Comparison of ENCODE assay signal across 10 cellular contexts in genomic region chr11:73288197-73288872, GRCh38. TPM values are rescaled to one million over a fixed set of nuclear protein-coding genes. Genes with fewer than 3 reads are reported as not detected.
DNase-seq lines count a peak whose midpoint lies in the region; ATAC-seq and TF ChIP-seq lines count a peak whose summit lies in the region.
"Had no signal": no experiment of that assay in that cellular context is flagged by ENCODE, and none has a peak within 500 bp of the region (broad histone marks: within the 10 kb centered on the region; RNA-seq: fewer than 3 reads in every experiment).

No MANE protein-coding gene starts in this region.

- no peak for TF ChIP-seq CTCF in heart right ventricle (IDR thresholded peaks at IDR 0.05)
- no peak for TF ChIP-seq CTCF in liver (IDR thresholded peaks at IDR 0.05; ENCODE audit: low read depth, low read length, missing input control)
- no peak for TF ChIP-seq CTCF in vagina (IDR thresholded peaks at IDR 0.05)

- H3K9me3 ChIP-seq in heart right ventricle (no peaks in the 10 kb centered on the region), liver (ENCODE audit: control insufficient read depth in 4 of 4, low read length in 3 of 4) (no peaks in the 10 kb centered on the region), vagina (no peaks in the 10 kb centered on the region)

- WGBS in heart right ventricle, 2 donors = 58 to 62% methylated on average over 5 of the region's 5 CpGs
- WGBS in liver = 66% methylated on average over 5 of the region's 5 CpGs

- TF ChIP-seq POLR2A in vagina (IDR thresholded peaks at IDR 0.05) = no peak

- H3K9ac ChIP-seq in liver (ENCODE audit: low read depth in 1 of 2, low read length in 2 of 2) = no peak overlapping the region

- DNase-seq in heart right ventricle (no peak), Right ventricle myocardium superior (no peak), SKM-1 treated with dmso at 0.1 percent for 144 hours (lab: John Stamatoyannopoulos, UW; ENCODE audit: unreplicated experiment) (peak; percentile 76), vagina (ENCODE audit: extremely low spot score in 2 of 2) (no peak), NCI-H128 (lab: John Stamatoyannopoulos, UW; ENCODE audit: unreplicated experiment) (no peak)
- no peak for DNase-seq in activated naive CD4-positive, alpha-beta T cell (lab: John Stamatoyannopoulos, UW)
- DNase-seq: activated CD4-positive, alpha-beta T cell treated with anti-CD3 and anti-CD28 coated beads, Interleukin-2, amount 50 U/mL, for 1 hour had no signal

- H3K27me3 ChIP-seq in heart right ventricle (no peaks in the 10 kb centered on the region), liver (ENCODE audit: control insufficient read depth in 4 of 4, insufficient read depth in 4 of 4, low read length in 3 of 4) (no peaks in the 10 kb centered on the region), vagina (no peaks in the 10 kb centered on the region)
- H3K27me3 ChIP-seq: cardiac muscle cell had no signal

- peak in 4 of 8 donors; percentile 8 to 35 (median 14) for ATAC-seq in heart right ventricle
- no peak for ATAC-seq in Right ventricle myocardium superior (ENCODE audit: poor library complexity)
- no peak for ATAC-seq in HG02763 (IDR thresholded peaks at IDR 0.05; ENCODE audit: unreplicated experiment)

- no peak overlapping the region for H3K4me3 ChIP-seq in heart right ventricle
- H3K4me3 ChIP-seq in liver (ENCODE audit: low read depth in 1 of 3, low read length in 3 of 3) = no peak overlapping the region
- no peak overlapping the region for H3K4me3 ChIP-seq in vagina
- H3K4me3 ChIP-seq: cardiac muscle cell had no signal

- no peak for TF ChIP-seq RAD21 in liver (IDR thresholded peaks at IDR 0.05)

- H3K36me3 ChIP-seq in heart right ventricle = no peaks in the 10 kb centered on the region
- H3K36me3 ChIP-seq in liver (ENCODE audit: control insufficient read depth in 4 of 4, insufficient read depth in 3 of 4, low read depth in 1 of 4, low read length in 3 of 4) = no peaks in the 10 kb centered on the region
- no peaks in the 10 kb centered on the region for H3K36me3 ChIP-seq in vagina
- H3K36me3 ChIP-seq: cardiac muscle cell had no signal

- intact Hi-C loops in heart right ventricle (cut with DNase I) = loop anchor here in 9 of 10 donors (2.0 to 10.0 kb wide), 10 partner anchors 46 to 564 kb away; no protein-coding TSS in a partner anchor
- intact Hi-C loops in Right ventricle myocardium superior (cut with DNase I) = loop anchor here (5.0 kb wide), 2 partner anchors 51 to 101 kb away; no protein-coding TSS in a partner anchor
- intact Hi-C loops in vagina (cut with DNase I) = loop anchor here (5.0 to 10.0 kb wide), 2 partner anchors 104 to 689 kb away; no protein-coding TSS in a partner anchor

- H3K4me1 ChIP-seq in heart right ventricle (peaks cover 12 to 66% (median 31%) of the 10 kb centered on the region in 9 donors), liver (ENCODE audit: control insufficient read depth in 4 of 4, insufficient read depth in 4 of 4, low read length in 3 of 4) (peaks cover 0 to 8% (median 5%) of the 10 kb centered on the region in 4 donors), vagina (peaks cover 12% of the 10 kb centered on the region)

- H3K27ac ChIP-seq in heart right ventricle (peak overlapping the region; percentile 5 to 91 (median 60)), liver (ENCODE audit: low read depth in 1 of 2, low read length in 2 of 2) (peak overlapping the region; percentile 15 to 52), vagina (peak overlapping the region; percentile 3)

TF ChIP-seq in liver, 16 proteins besides CTCF, POLR2A, EP300 and RAD21:
- TF ChIP-seq ATF3 (IDR thresholded peaks at IDR 0.05) = no peak
- no peak for TF ChIP-seq YY1 (IDR thresholded peaks at IDR 0.05)
- TF ChIP-seq MAX (IDR thresholded peaks at IDR 0.05) = no peak
- no peak for TF ChIP-seq TAF1 (conservative IDR thresholded peaks at IDR 0.05)
- TF ChIP-seq SP1 (IDR thresholded peaks at IDR 0.05) = no peak
- TF ChIP-seq FOXA2 (IDR thresholded peaks at IDR 0.05) = no peak
- TF ChIP-seq NR2F2 (IDR thresholded peaks at IDR 0.05) = no peak
- no peak for TF ChIP-seq FOXA1 (IDR thresholded peaks at IDR 0.05)
- TF ChIP-seq, protein P1, sequence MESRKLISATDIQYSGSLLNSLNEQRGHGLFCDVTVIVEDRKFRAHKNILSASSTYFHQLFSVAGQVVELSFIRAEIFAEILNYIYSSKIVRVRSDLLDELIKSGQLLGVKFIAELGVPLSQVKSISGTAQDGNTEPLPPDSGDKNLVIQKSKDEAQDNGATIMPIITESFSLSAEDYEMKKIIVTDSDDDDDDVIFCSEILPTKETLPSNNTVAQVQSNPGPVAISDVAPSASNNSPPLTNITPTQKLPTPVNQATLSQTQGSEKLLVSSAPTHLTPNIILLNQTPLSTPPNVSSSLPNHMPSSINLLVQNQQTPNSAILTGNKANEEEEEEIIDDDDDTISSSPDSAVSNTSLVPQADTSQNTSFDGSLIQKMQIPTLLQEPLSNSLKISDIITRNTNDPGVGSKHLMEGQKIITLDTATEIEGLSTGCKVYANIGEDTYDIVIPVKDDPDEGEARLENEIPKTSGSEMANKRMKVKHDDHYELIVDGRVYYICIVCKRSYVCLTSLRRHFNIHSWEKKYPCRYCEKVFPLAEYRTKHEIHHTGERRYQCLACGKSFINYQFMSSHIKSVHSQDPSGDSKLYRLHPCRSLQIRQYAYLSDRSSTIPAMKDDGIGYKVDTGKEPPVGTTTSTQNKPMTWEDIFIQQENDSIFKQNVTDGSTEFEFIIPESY (IDR thresholded peaks at IDR 0.05) = no peak

RNA-seq across cellular contexts. Expression of gene P2RY6, which starts 16.2 kb away (rescaled TPM):
- 10 to 100 TPM in 1 of 10 donors, 1 to 10 TPM in 7, under 1 TPM in 2; 0.83 to 13.0 (median 1.8) TPM for total RNA-seq in heart right ventricle
- polyA plus RNA-seq in heart right ventricle = 1 to 10 TPM; 1.2 to 2.4 TPM
- total RNA-seq in Right ventricle myocardium superior = 2.1 TPM
- total RNA-seq in liver = under 1 TPM; 0.59 to 0.98 TPM
- polyA plus RNA-seq in liver = 1 to 10 TPM in 1 of 2 donors, under 1 TPM in 1; 0.21 to 1.3 TPM
- 2.0 TPM for total RNA-seq in vagina
- polyA plus RNA-seq: cardiac muscle cell had no signal

RNA-seq across cellular contexts. Expression of gene ARHGEF17, which starts 19.7 kb away (rescaled TPM):
- total RNA-seq in heart right ventricle (10 to 100 TPM; 39.2 to 67.4 (median 52.2) TPM), Right ventricle myocardium superior (51.5 TPM), liver (10 to 100 TPM in 1 of 2 donors, 1 to 10 TPM in 1; 7.7 to 12.6 TPM), vagina (32.9 TPM)
- polyA plus RNA-seq in heart right ventricle (10 to 100 TPM; 38.6 to 44.3 TPM), liver (1 to 10 TPM; 2.6 to 3.8 TPM)

Comparison
In these comparisons a context has a peak if more than half of its experiments do, and no peak if none do; other contexts are left out.
1. H3K27ac ChIP-seq: peak in every context shown above with its lines; median percentile 60 in heart right ventricle; 34 in liver; 3 in vagina.